Comparison of ENCODE assay signal across 7 cellular contexts in genomic region chr20:24948939-24949679, GRCh38. TPM values are rescaled to one million over a fixed set of nuclear protein-coding genes. Genes with fewer than 3 reads are reported as not detected.
A peak's percentile ranks its signal among the peaks of the same experiment; 100 is the strongest.
DNase-seq lines count a peak whose midpoint lies in the region; ATAC-seq and TF ChIP-seq lines count a peak whose summit lies in the region.

Gene CST7, plus strand, starts transcription at chr20:24949269. Its CDS starts 237 bp downstream, at chr20:24949506.

- peak; percentile 46 to 58 (median 54) for DNase-seq in activated CD4-positive, CD25-positive, alpha-beta regulatory T cell (lab: John Stamatoyannopoulos, UW)
- DNase-seq in chondrocyte (ENCODE audit: low spot score) (peak; percentile 86), foreskin fibroblast (no peak)
- peak; percentile 47 to 81 (median 60) for DNase-seq in stimulated activated CD4-positive, alpha-beta T cell treated with anti-CD3 and anti-CD28 coated beads, Interleukin-1b, Interleukin-23, amount 100 ng/mL, for 24 hours (ENCODE audit: low read depth in 4 of 4, low spot score in 1 of 4)

- peaks cover 25% of the 10 kb centered on the region for H3K27me3 Mint-ChIP-seq in chondrocyte (ENCODE audit: low read depth)

- ATAC-seq in HG03175 (IDR thresholded peaks at IDR 0.05; ENCODE audit: unreplicated experiment), result peak; percentile 82
- ATAC-seq in GM21528 (IDR thresholded peaks at IDR 0.05; ENCODE audit: low FRiP score, unreplicated experiment), result no peak
- no peak for ATAC-seq in GM19328 (IDR thresholded peaks at IDR 0.05; ENCODE audit: unreplicated experiment)

- no peak within 1 kb of the TSS for H3K4me3 Mint-ChIP-seq in chondrocyte (ENCODE audit: unreplicated experiment)

- peaks cover 32% of the 10 kb centered on the region for H3K9me3 Mint-ChIP-seq in chondrocyte (ENCODE audit: low read depth)

- H3K4me3 ChIP-seq in foreskin fibroblast (ENCODE audit: low read depth in 1 of 2, low read length in 2 of 2), result no peak within 1 kb of the TSS

- peaks cover 14% of the 10 kb centered on the region for H3K36me3 Mint-ChIP-seq in chondrocyte (ENCODE audit: low read depth)

- TF ChIP-seq CTCF in chondrocyte (IDR thresholded peaks at IDR 0.05) (no peak), foreskin fibroblast (IDR thresholded peaks at IDR 0.05; ENCODE audit: low read depth, low read length) (no peak)

- H3K4me1 Mint-ChIP-seq in chondrocyte (ENCODE audit: low read depth), result no peaks in the 10 kb centered on the region

- no peak within 1 kb of the TSS for H3K27ac Mint-ChIP-seq in chondrocyte (ENCODE audit: unreplicated experiment)

RNA-seq across cellular contexts. Expression of gene CST7, which starts in this region (rescaled TPM):
- total RNA-seq in chondrocyte, result not detected in 3 replicates

Comparison
In these comparisons a context has a peak if more than half of its experiments do, and no peak if none do; other contexts are left out.
1. Peak in DNase-seq in chondrocyte; RNA of the gene not detected or under 1 TPM.
2. DNase-seq: peak in activated CD4-positive, CD25-positive, alpha-beta regulatory T cell (4 of 4) and stimulated activated CD4-positive, alpha-beta T cell treated with anti-CD3 and anti-CD28 coated beads, Interleukin-1b, Interleukin-23, amount 100 ng/mL, for 24 hours (4 of 4); none in foreskin fibroblast (0 of 2).